2 cellular contexts compared by ENCODE assay signal in the genomic region with DNA sequence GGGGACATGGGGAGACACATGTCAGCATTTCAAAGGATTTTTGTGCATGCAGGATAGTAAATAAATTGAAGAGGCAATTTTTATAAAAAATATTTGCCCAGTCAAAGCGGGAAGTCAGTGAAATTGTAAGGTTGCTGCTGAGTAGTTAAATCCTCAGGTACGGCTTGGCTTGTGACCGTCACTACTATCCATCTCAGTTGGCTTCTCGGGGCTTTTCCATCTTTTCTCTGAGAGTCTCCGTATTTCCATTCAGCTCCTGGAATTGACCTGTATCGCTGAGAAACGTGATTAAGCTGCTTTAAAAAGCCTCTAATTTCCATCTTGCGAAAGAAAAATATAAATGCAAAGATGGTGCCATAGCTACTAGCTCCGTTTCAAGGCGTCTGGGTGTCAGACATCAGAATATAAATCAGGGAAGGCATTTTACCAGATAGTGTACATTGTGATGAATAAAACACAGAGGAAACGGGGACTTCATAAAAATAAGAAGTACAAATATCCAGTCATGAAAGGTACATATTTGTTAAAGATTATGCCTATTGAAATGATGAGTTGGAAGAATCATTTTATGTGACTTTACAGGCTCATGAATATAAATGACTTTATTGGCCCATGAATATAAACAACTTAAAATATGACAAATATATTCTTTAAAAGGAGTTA.
TF ChIP-seq lines count a peak whose summit lies in the region.

No MANE protein-coding gene starts in this region.

TF ChIP-seq in IMR-90, 13 proteins besides CTCF, POLR2A, EP300 and RAD21:
- no peak for TF ChIP-seq SMC3 (IDR thresholded peaks at IDR 0.05; ENCODE audit: low read depth, low read length)

TF ChIP-seq in H1, 55 proteins besides CTCF, POLR2A, EP300 and RAD21:
- no peak for TF ChIP-seq ASH2L (IDR thresholded peaks at IDR 0.05; ENCODE audit: low read length)
- TF ChIP-seq SIX5 (IDR thresholded peaks at IDR 0.05; ENCODE audit: low read depth, low read length), result no peak
- no peak for TF ChIP-seq SIRT6 (IDR thresholded peaks at IDR 0.05; ENCODE audit: low read length)
TF ChIP-seq in H1: peak in this region for 0.
